1 cellular context compared by ENCODE assay signal in genomic region chr9:93860694-93861658, GRCh38.
TF ChIP-seq lines count a peak whose summit lies in the region.

No MANE protein-coding gene starts in this region.

TF ChIP-seq in H1, 55 proteins besides CTCF, POLR2A, EP300 and RAD21 (continued from another document):
- no peak for TF ChIP-seq KDM4A (IDR thresholded peaks at IDR 0.05; ENCODE audit: low read depth, low read length, severe bottlenecking)
- no peak for TF ChIP-seq SIN3A (conservative IDR thresholded peaks at IDR 0.05 in 1 of 2, IDR thresholded peaks at IDR 0.05 in 1 of 2; ENCODE audit: low read depth in 1 of 2, low read length in 2 of 2)
- TF ChIP-seq CHD2 (IDR thresholded peaks at IDR 0.05; ENCODE audit: low read length): no peak
